ENCODE assay signal across 16 cellular contexts in the genomic region with DNA sequence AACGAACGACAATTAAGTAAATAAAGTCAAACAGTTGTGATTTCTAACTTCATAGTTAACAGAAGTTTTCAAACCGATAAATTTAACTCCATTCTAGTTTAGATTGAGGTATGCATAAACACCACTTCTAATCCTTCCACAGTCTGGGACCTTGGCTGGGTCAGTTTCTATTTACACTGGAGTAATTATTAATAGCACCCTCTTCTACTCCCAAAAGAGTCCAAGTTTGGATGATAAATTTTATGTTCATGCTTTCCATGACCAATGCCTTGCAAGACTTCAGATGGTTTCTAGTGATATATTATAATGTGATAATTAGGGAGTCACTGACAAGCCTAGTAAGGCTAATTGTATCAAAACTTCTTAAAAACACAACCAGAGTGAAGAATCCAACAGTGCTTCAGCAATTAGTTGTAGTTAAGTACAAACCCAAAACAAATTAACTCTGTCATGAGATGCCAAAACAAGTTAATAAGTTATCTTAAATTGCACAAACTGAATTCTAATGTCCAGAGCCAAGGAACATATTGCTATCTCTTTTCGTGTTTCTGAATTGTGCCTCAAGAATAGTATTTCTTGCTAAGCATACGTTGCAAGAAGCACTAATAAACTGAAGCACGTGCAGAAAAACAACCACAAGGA.
A peak's percentile ranks its signal among the peaks of the same experiment; 100 is the strongest.
DNase-seq lines count a peak whose midpoint lies in the region; ATAC-seq and TF ChIP-seq lines count a peak whose summit lies in the region.
"Had no signal": no experiment of that assay in that cellular context is flagged by ENCODE, and none has a peak within 500 bp of the region (broad histone marks: within the 10 kb centered on the region; RNA-seq: fewer than 3 reads in every experiment).

No MANE protein-coding gene starts in this region.

- peak overlapping the region; percentile 51 for H3K4me3 ChIP-seq in CD4-positive, CD25-positive, alpha-beta regulatory T cell (ENCODE audit: low read depth, low read length)
- no peak overlapping the region for H3K4me3 ChIP-seq in HEK293 (ENCODE audit: low read depth, low read length)
- no peak overlapping the region for H3K4me3 ChIP-seq in esophagus squamous epithelium
- H3K4me3 ChIP-seq: BLaER1, breast epithelium had no signal

- H3K4me3 Mint-ChIP-seq in CD4-positive, CD25-positive, alpha-beta regulatory T cell: no peak overlapping the region
- no peak overlapping the region for H3K4me3 Mint-ChIP-seq in osteocyte (ENCODE audit: unreplicated experiment)
- H3K4me3 Mint-ChIP-seq: memory B cell had no signal

- POLR2A ChIA-PET in HEK293 (lab: Yijun Ruan, JAX): no interaction called here

- WGBS in esophagus squamous epithelium, 2 donors: 45 to 57% methylated on average over 6 of the region's 6 CpGs

- no peak for ATAC-seq in CD4-positive, CD25-positive, alpha-beta regulatory T cell (ENCODE audit: low read depth in 2 of 2)
- ATAC-seq: PC-3 had no signal

- intact Hi-C loops in esophagus squamous epithelium (cut with DNase I): no loop called here

- peaks cover 0 to 13% (median 1%) of the 10 kb centered on the region in 7 donors for H3K9me3 Mint-ChIP-seq in CD4-positive, CD25-positive, alpha-beta regulatory T cell
- peaks cover 3% of the 10 kb centered on the region for H3K9me3 Mint-ChIP-seq in osteocyte (ENCODE audit: unreplicated experiment)
- H3K9me3 Mint-ChIP-seq: memory B cell had no signal

- H3K4me1 Mint-ChIP-seq in CD4-positive, CD25-positive, alpha-beta regulatory T cell: peaks cover 18 to 31% (median 22%) of the 10 kb centered on the region in 4 donors
- H3K4me1 Mint-ChIP-seq in osteocyte (ENCODE audit: unreplicated experiment): peaks cover 54% of the 10 kb centered on the region

- DNase-seq in CD4-positive, CD25-positive, alpha-beta regulatory T cell: no peak
- DNase-seq in esophagus squamous epithelium (lab: John Stamatoyannopoulos, UW) (no peak), osteocyte (ENCODE audit: extremely low spot score, unreplicated experiment) (no peak), C1 segment of cervical spinal cord (lab: John Stamatoyannopoulos, UW) (no peak), NCI-H345 (lab: John Stamatoyannopoulos, UW) (no peak)
- DNase-seq in stimulated activated CD4-positive, alpha-beta T cell treated with anti-CD3 and anti-CD28 coated beads, Interleukin-1b, Interleukin-23, amount 100 ng/mL, for 48 hours: no peak
- DNase-seq: activated T-cell treated with anti-CD3 and anti-CD28 coated beads, Interleukin-2, amount 50 U/mL, for 72 hours; NCI-H187 treated with DMSO at 0.1 percent for 48 hours; NCI-H526; nucleus accumbens; PC-3; stimulated activated naive CD8-positive, alpha-beta T cell treated with anti-CD3 and anti-CD28 coated beads, Interleukin-15, amount 100 ng/mL, for 72 hours had no signal

- no peaks in the 10 kb centered on the region for H3K36me3 ChIP-seq in CD4-positive, CD25-positive, alpha-beta regulatory T cell (ENCODE audit: control insufficient read depth, insufficient read depth, low read length)
- H3K36me3 ChIP-seq in HEK293 (ENCODE audit: control insufficient read depth in 2 of 2, insufficient read depth in 1 of 2, low read length in 2 of 2) (no peaks in the 10 kb centered on the region), esophagus squamous epithelium (no peaks in the 10 kb centered on the region)
- H3K36me3 ChIP-seq: BLaER1, breast epithelium had no signal

- no peaks in the 10 kb centered on the region for H3K36me3 Mint-ChIP-seq in CD4-positive, CD25-positive, alpha-beta regulatory T cell
- H3K36me3 Mint-ChIP-seq in osteocyte (ENCODE audit: unreplicated experiment): no peaks in the 10 kb centered on the region
- H3K36me3 Mint-ChIP-seq: memory B cell had no signal

- no peaks in the 10 kb centered on the region for H3K9me3 ChIP-seq in CD4-positive, CD25-positive, alpha-beta regulatory T cell (ENCODE audit: control insufficient read depth in 2 of 2, low read length in 2 of 2)
- H3K9me3 ChIP-seq in HEK293 (ENCODE audit: control insufficient read depth, insufficient read depth, low read depth, low read length) (no peaks in the 10 kb centered on the region), esophagus squamous epithelium (no peaks in the 10 kb centered on the region)
- H3K9me3 ChIP-seq: BLaER1, breast epithelium had no signal

- TF ChIP-seq CTCF in HEK293 (tag by site-specific recombination; IDR thresholded peaks at IDR 0.05) (no peak), esophagus squamous epithelium (IDR thresholded peaks at IDR 0.05) (no peak), osteocyte (IDR thresholded peaks at IDR 0.05) (no peak)

- peak overlapping the region in 1 of 3 donors; percentile 64 for H3K27ac Mint-ChIP-seq in CD4-positive, CD25-positive, alpha-beta regulatory T cell
- peak overlapping the region; percentile 92 for H3K27ac Mint-ChIP-seq in osteocyte (ENCODE audit: unreplicated experiment)
- H3K27ac Mint-ChIP-seq: memory B cell had no signal

- H3K27ac ChIP-seq in CD4-positive, CD25-positive, alpha-beta regulatory T cell (ENCODE audit: insufficient read depth, low read length, poor library complexity, severe bottlenecking): no peak overlapping the region
- H3K27ac ChIP-seq in HEK293 (ENCODE audit: extremely low read depth, low read depth, low read length) (peak overlapping the region; percentile 67; the same call in 1 of the 2 replicates), esophagus squamous epithelium (peak overlapping the region in 3 of 4 donors; percentile 12 to 37 (median 25))
- H3K27ac ChIP-seq: BLaER1 had no signal

- no peaks in the 10 kb centered on the region for H3K27me3 Mint-ChIP-seq in CD4-positive, CD25-positive, alpha-beta regulatory T cell
- peaks cover 3% of the 10 kb centered on the region for H3K27me3 Mint-ChIP-seq in osteocyte (ENCODE audit: unreplicated experiment)
- H3K27me3 Mint-ChIP-seq: stimulated activated naive CD8-positive, alpha-beta T cell treated with anti-CD3 and anti-CD28 coated beads, Interleukin-15, amount 100 ng/mL, for 72 hours had no signal

- peaks cover 17% of the 10 kb centered on the region for H3K4me1 ChIP-seq in CD4-positive, CD25-positive, alpha-beta regulatory T cell (ENCODE audit: control insufficient read depth, insufficient read depth, low read length, poor library complexity, severe bottlenecking)
- H3K4me1 ChIP-seq in HEK293 (ENCODE audit: control insufficient read depth, insufficient read depth, low read length) (peaks cover 9% of the 10 kb centered on the region), esophagus squamous epithelium (peaks cover 3 to 10% (median 5%) of the 10 kb centered on the region in 3 donors)
- H3K4me1 ChIP-seq: breast epithelium had no signal

- no peaks in the 10 kb centered on the region for H3K27me3 ChIP-seq in CD4-positive, CD25-positive, alpha-beta regulatory T cell (ENCODE audit: control insufficient read depth, insufficient read depth, low read length)
- no peaks in the 10 kb centered on the region for H3K27me3 ChIP-seq in esophagus squamous epithelium
- H3K27me3 ChIP-seq: BLaER1, breast epithelium had no signal

- CTCF ChIA-PET in HEK293 (lab: Yijun Ruan, JAX): interaction anchor here (1.4 kb wide), 1 partner anchor 734 kb away, joined by 5 read pairs; no protein-coding TSS in a partner anchor

- TF ChIP-seq POLR2A in esophagus squamous epithelium (IDR thresholded peaks at IDR 0.05): no peak

TF ChIP-seq in HEK293, 187 proteins besides CTCF, POLR2A, EP300 and RAD21:
- no peak for TF ChIP-seq ZNF747 (tag by site-specific recombination; IDR thresholded peaks at IDR 0.05)
- no peak for TF ChIP-seq KLF1 (tag by site-specific recombination; IDR thresholded peaks at IDR 0.05)
